In genomic region chr3:141348848-141349247, GRCh38 we compare ENCODE assay signal across 1 cellular context.
TF ChIP-seq lines count a peak whose summit lies in the region.

No MANE protein-coding gene starts in this region.

TF ChIP-seq in H1, 55 proteins besides CTCF, POLR2A, EP300 and RAD21:
- TF ChIP-seq JUND (IDR thresholded peaks at IDR 0.05; ENCODE audit: low read length) (no peak), BRCA1 (IDR thresholded peaks at IDR 0.05; ENCODE audit: low read depth, low read length) (no peak), TEAD4 (IDR thresholded peaks at IDR 0.05; ENCODE audit: low read depth, low read length) (no peak), NANOG (IDR thresholded peaks at IDR 0.05; ENCODE audit: insufficient read depth, low read depth, low read length, poor library complexity, severe bottlenecking) (no peak), KDM1A (IDR thresholded peaks at IDR 0.05; ENCODE audit: borderline replicate concordance, low read length) (no peak), POLR2AphosphoS5 (IDR thresholded peaks at IDR 0.05; ENCODE audit: low read depth, low read length) (no peak), SUZ12 (IDR thresholded peaks at IDR 0.05; ENCODE audit: low read length) (no peak)
